In genomic region chr6:26355366-26355765, GRCh38 we compare ENCODE assay signal across 23 cellular contexts. TPM values are rescaled to one million over a fixed set of nuclear protein-coding genes. Genes with fewer than 3 reads are reported as not detected.
A peak's percentile ranks its signal among the peaks of the same experiment; 100 is the strongest.
DNase-seq lines count a peak whose midpoint lies in the region; ATAC-seq, FAIRE-seq and TF ChIP-seq lines count a peak whose summit lies in the region.
"Had no signal": no experiment of that assay in that cellular context is flagged by ENCODE, and none has a peak within 500 bp of the region (broad histone marks: within the 10 kb centered on the region; RNA-seq: fewer than 3 reads in every experiment).

No MANE protein-coding gene starts in this region.

- H3K27ac Mint-ChIP-seq in CD8-positive, alpha-beta T cell = no peak overlapping the region
- H3K27ac Mint-ChIP-seq: B cell; CD4-positive, alpha-beta memory T cell; HFFc6 had no signal

- intact Hi-C loops in CD8-positive, alpha-beta T cell (cut with DNase I, micrococcal nuclease) = no loop called here

- peak overlapping the region; percentile 31; the same call in 1 of the 2 replicates for H3K27ac ChIP-seq in KMS-11
- no peak overlapping the region for H3K27ac ChIP-seq in mesenchymal stem cell (ENCODE audit: low read length, poor library complexity, severe bottlenecking)
- no peak overlapping the region for H3K27ac ChIP-seq in CD8-positive, alpha-beta T cell (ENCODE audit: low read depth, low read length)

- no peak overlapping the region for H3K14ac ChIP-seq in mesenchymal stem cell (ENCODE audit: low read length in 2 of 2)

- DNase-seq in GM18507 (ENCODE audit: extremely low spot score, insufficient read length, low read depth) (no peak), SK-MEL-5 (ENCODE audit: low read depth, low spot score) (peak; percentile 84), mesenchymal stem cell (no peak), HuH-7.5 (ENCODE audit: low spot score) (no peak), NAMALWA (ENCODE audit: low spot score) (no peak)
- DNase-seq in CD8-positive, alpha-beta T cell = no peak
- DNase-seq: C1 segment of cervical spinal cord; CD4-positive, alpha-beta memory T cell; COR-L47; DMS153; DMS79 treated with DMSO at 0.1 percent for 48 hours; EL; GDM1; GOT3; HFFc6; KBM-7 had no signal

- no peak overlapping the region for H2BK120ac ChIP-seq in mesenchymal stem cell (ENCODE audit: low read depth, low read length)

- H3K27me3 Mint-ChIP-seq in CD8-positive, alpha-beta T cell (ENCODE audit: low read depth) = no peaks in the 10 kb centered on the region
- H3K27me3 Mint-ChIP-seq: CD4-positive, alpha-beta memory T cell had no signal

- H3K27me3 ChIP-seq in KMS-11 (ENCODE audit: insufficient read depth, low read depth) (no peaks in the 10 kb centered on the region), mesenchymal stem cell (ENCODE audit: control insufficient read depth in 1 of 2, insufficient read depth in 1 of 2, low read length in 2 of 2) (no peaks in the 10 kb centered on the region)
- no peaks in the 10 kb centered on the region for H3K27me3 ChIP-seq in CD8-positive, alpha-beta T cell (ENCODE audit: insufficient read depth, low read length)

- no peaks in the 10 kb centered on the region for H3K36me3 ChIP-seq in KMS-11 (ENCODE audit: insufficient read depth)
- no peaks in the 10 kb centered on the region for H3K36me3 ChIP-seq in mesenchymal stem cell (ENCODE audit: control insufficient read depth in 1 of 2, insufficient read depth in 2 of 2, low read depth in 1 of 2, low read length in 2 of 2)
- H3K36me3 ChIP-seq in CD8-positive, alpha-beta T cell (ENCODE audit: insufficient read depth, low read length) = no peaks in the 10 kb centered on the region
- H3K36me3 ChIP-seq: HAP-1 had no signal

- peak overlapping the region; percentile 32; the same call in 1 of the 2 replicates for H2AFZ ChIP-seq in KMS-11 (ENCODE audit: low read depth)
- no peak overlapping the region for H2AFZ ChIP-seq in mesenchymal stem cell (ENCODE audit: low read depth, low read length)

- FAIRE-seq in GM18507 (lab: Jason Lieb, UNC) = peak; percentile 18
- FAIRE-seq: A204.1, D721Med, GM12892 had no signal

- TF ChIP-seq CTCF in KMS-11 (conservative IDR thresholded peaks at IDR 0.05; ENCODE audit: low read depth, low read length) = no peak
- no peak for TF ChIP-seq CTCF in CD8-positive, alpha-beta T cell (IDR thresholded peaks at IDR 0.05)

- H3K18ac ChIP-seq in mesenchymal stem cell (ENCODE audit: low read depth in 1 of 2, low read length in 2 of 2) = peak overlapping the region in 1 of 2 experiments; percentile 11

- H4K91ac ChIP-seq in mesenchymal stem cell (ENCODE audit: low read length) = no peak overlapping the region

- CTCF ChIA-PET in CD8-positive, alpha-beta T cell (lab: Charles Lee) = interaction anchor here (1.0 to 2.1 kb wide), 2 partner anchors 14 to 20 kb away, joined by 3 to 12 read pairs; no protein-coding TSS in a partner anchor

- H3K4ac ChIP-seq in mesenchymal stem cell (ENCODE audit: low read depth in 1 of 2, low read length in 2 of 2) = no peak overlapping the region

- no peak overlapping the region for H3K4me3 Mint-ChIP-seq in CD8-positive, alpha-beta T cell
- H3K4me3 Mint-ChIP-seq: B cell; CD4-positive, alpha-beta memory T cell; HFFc6 had no signal

- H2BK5ac ChIP-seq in mesenchymal stem cell (ENCODE audit: low read depth, low read length, poor library complexity, severe bottlenecking) = no peak overlapping the region

- H4K20me1 ChIP-seq in KMS-11 (ENCODE audit: insufficient read depth) = no peaks in the 10 kb centered on the region

- H3K79me1 ChIP-seq in mesenchymal stem cell (replicated peaks; ENCODE audit: low read length, poor library complexity, severe bottlenecking) = peaks cover 2% of the 10 kb centered on the region

- H3K79me2 ChIP-seq in KMS-11 (ENCODE audit: insufficient read depth, low read depth) = no peaks in the 10 kb centered on the region

- no peak overlapping the region for H2BK12ac ChIP-seq in mesenchymal stem cell (ENCODE audit: low read length in 2 of 2)

- no peaks in the 10 kb centered on the region for H3K36me3 Mint-ChIP-seq in CD8-positive, alpha-beta T cell
- H3K36me3 Mint-ChIP-seq: CD4-positive, alpha-beta memory T cell had no signal

- H4K8ac ChIP-seq in mesenchymal stem cell (ENCODE audit: low read length) = no peak overlapping the region

- peaks cover 3% of the 10 kb centered on the region for H3K4me1 Mint-ChIP-seq in CD8-positive, alpha-beta T cell (ENCODE audit: low read depth)

- H3K4me2 ChIP-seq in KMS-11 (peak overlapping the region; percentile 36; the same call in 1 of the 2 replicates), mesenchymal stem cell (ENCODE audit: low read length, poor library complexity, severe bottlenecking) (no peak overlapping the region)

- H3K9me3 Mint-ChIP-seq in CD8-positive, alpha-beta T cell = no peaks in the 10 kb centered on the region
- H3K9me3 Mint-ChIP-seq: CD4-positive, alpha-beta memory T cell; HFFc6 had no signal

- H3K4me1 ChIP-seq in KMS-11 (ENCODE audit: low read depth, poor library complexity, severe bottlenecking) (peaks cover 75% of the 10 kb centered on the region), mesenchymal stem cell (ENCODE audit: control insufficient read depth, insufficient read depth, low read depth, low read length) (peaks cover 7% of the 10 kb centered on the region)
- H3K4me1 ChIP-seq in CD8-positive, alpha-beta T cell (ENCODE audit: insufficient read depth, low read length) = peaks cover 6% of the 10 kb centered on the region

- no peak overlapping the region for H3K9ac ChIP-seq in KMS-11
- H3K9ac ChIP-seq in mesenchymal stem cell (ENCODE audit: low read length) = no peak overlapping the region

- no peak overlapping the region for H3K23ac ChIP-seq in mesenchymal stem cell (ENCODE audit: low read length in 2 of 2)

- in situ Hi-C loops in SK-MEL-5 (cut with HindIII; ENCODE audit: low pct_unique_long_range_greater_than_20kb, low sequenced_read_pairs) = no loop called here

- no peak overlapping the region for H3K4me3 ChIP-seq in KMS-11 (IDR thresholded peaks at IDR 0.05; ENCODE audit: insufficient read depth, low read depth, low read length)
- no peak overlapping the region for H3K4me3 ChIP-seq in mesenchymal stem cell (ENCODE audit: insufficient read depth in 1 of 2, low read depth in 1 of 2, low read length in 2 of 2)
- no peak overlapping the region for H3K4me3 ChIP-seq in CD8-positive, alpha-beta T cell (ENCODE audit: low read depth, low read length)
- H3K4me3 ChIP-seq: HAP-1 had no signal

- peak overlapping the region; percentile 72 for H2AK5ac ChIP-seq in mesenchymal stem cell (ENCODE audit: low read length, severe bottlenecking)

- ATAC-seq in CD8-positive, alpha-beta T cell = no peak
- ATAC-seq in GM18873 (IDR thresholded peaks at IDR 0.05; ENCODE audit: low FRiP score, unreplicated experiment) = no peak

- POLR2A ChIA-PET in CD8-positive, alpha-beta T cell (lab: Charles Lee) = no interaction called here

- no peak overlapping the region for H2BK15ac ChIP-seq in mesenchymal stem cell (ENCODE audit: low read depth, poor library complexity, severe bottlenecking)

- no peaks in the 10 kb centered on the region for H3K9me3 ChIP-seq in mesenchymal stem cell (ENCODE audit: control insufficient read depth, low read length)
- H3K9me3 ChIP-seq in CD8-positive, alpha-beta T cell (ENCODE audit: low read length) = no peaks in the 10 kb centered on the region
- H3K9me3 ChIP-seq: HAP-1 had no signal

RNA-seq across cellular contexts. Expression of gene BTN3A2, which starts 9.6 kb away (rescaled TPM):
- 50.9 and 54.3 TPM in 2 replicates for total RNA-seq in SK-MEL-5 (2014; rRNA removed; shearing (Covaris generic))
- 51.2 and 68.9 TPM in 2 replicates for polyA plus RNA-seq in SK-MEL-5 (2015; cell fraction: cytosol; rRNA removed)
- polyA plus RNA-seq in SK-MEL-5 (2015; cell fraction: nucleus; rRNA removed) = 87.7 and 103 TPM in 2 replicates
- 31.1 TPM for polyA plus RNA-seq in mesenchymal stem cell (2013, experiment 1 of 2)
- 32.3 TPM for polyA plus RNA-seq in mesenchymal stem cell (2013, experiment 2 of 2)
- 10 to 100 TPM; 38.4 to 43.6 TPM for total RNA-seq in CD8-positive, alpha-beta T cell

RNA-seq across cellular contexts. Expression of gene BTN2A2, which starts 27.5 kb away (rescaled TPM):
- 56.0 and 62.1 TPM in 2 replicates for total RNA-seq in SK-MEL-5 (2014; rRNA removed; shearing (Covaris generic))
- 32.5 and 38.7 TPM in 2 replicates for polyA plus RNA-seq in SK-MEL-5 (2015; cell fraction: cytosol; rRNA removed)
- polyA plus RNA-seq in SK-MEL-5 (2015; cell fraction: nucleus; rRNA removed) = 157 TPM in 2 replicates
- 14.4 TPM for polyA plus RNA-seq in mesenchymal stem cell (2013, experiment 1 of 2)
- polyA plus RNA-seq in mesenchymal stem cell (2013, experiment 2 of 2) = 13.8 TPM
- 10 to 100 TPM; 14.1 to 15.5 TPM for total RNA-seq in CD8-positive, alpha-beta T cell

RNA-seq across cellular contexts. Expression of gene BTN3A1, which starts 46.7 kb away (rescaled TPM):
- 23.7 and 29.1 TPM in 2 replicates for total RNA-seq in SK-MEL-5 (2014; rRNA removed; shearing (Covaris generic))
- 25.8 and 31.1 TPM in 2 replicates for polyA plus RNA-seq in SK-MEL-5 (2015; cell fraction: cytosol; rRNA removed)
- 90.9 and 92.8 TPM in 2 replicates for polyA plus RNA-seq in SK-MEL-5 (2015; cell fraction: nucleus; rRNA removed)
- polyA plus RNA-seq in mesenchymal stem cell (2013, experiment 1 of 2) = 17.7 TPM
- 18.2 TPM for polyA plus RNA-seq in mesenchymal stem cell (2013, experiment 2 of 2)
- 100 to 1,000 TPM in 1 of 2 experiments, 10 to 100 TPM in 1; 97.0 to 104 TPM for total RNA-seq in CD8-positive, alpha-beta T cell
